Comparison of ENCODE assay signal across 9 cellular contexts in the genomic region with DNA sequence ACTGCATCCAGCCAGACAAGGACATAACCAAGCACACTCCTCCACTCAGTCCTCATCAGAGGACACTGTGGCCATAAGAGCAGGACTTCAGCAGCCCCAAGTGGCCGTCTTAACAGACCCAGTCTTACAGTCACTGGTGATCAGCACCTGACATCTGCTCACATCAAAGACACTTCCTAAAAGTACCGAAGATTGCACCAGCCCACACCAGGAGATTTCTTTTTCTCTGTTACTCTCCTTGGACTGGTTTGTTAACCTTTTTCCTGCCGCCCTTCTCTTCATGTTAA. TPM values are rescaled to one million over a fixed set of nuclear protein-coding genes. Genes with fewer than 3 reads are reported as not detected.
DNase-seq lines count a peak whose midpoint lies in the region; ATAC-seq, FAIRE-seq and TF ChIP-seq lines count a peak whose summit lies in the region.
"Had no signal": no experiment of that assay in that cellular context is flagged by ENCODE, and none has a peak within 500 bp of the region (broad histone marks: within the 10 kb centered on the region; RNA-seq: fewer than 3 reads in every experiment).

No MANE protein-coding gene starts in this region.

- H3K27me3 Mint-ChIP-seq in T-helper 2 cell treated with Interferon-gamma antibody and Interleukin-4, amounts not matched to agents 5 μg/mL and 100 μg/mL, for 36 hours (ENCODE audit: low read depth): no peaks in the 10 kb centered on the region
- peaks cover 52% of the 10 kb centered on the region for H3K27me3 Mint-ChIP-seq in chondrocyte (ENCODE audit: low read depth)

- ATAC-seq in pancreas (peak in 3 of 4 donors; percentile 16 to 22 (median 18)), HG03432 (IDR thresholded peaks at IDR 0.05; ENCODE audit: unreplicated experiment) (no peak)

- H3K4me3 ChIP-seq in pancreas: no peak overlapping the region
- no peak overlapping the region for H3K4me3 ChIP-seq in uterus

- peaks cover 0 to 3% (median 0%) of the 10 kb centered on the region in 3 donors for H3K4me1 ChIP-seq in pancreas
- peaks cover 0 to 7% of the 10 kb centered on the region in 2 donors for H3K4me1 ChIP-seq in uterus

- H3K27ac ChIP-seq in pancreas (no peak overlapping the region), uterus (no peak overlapping the region)

- H3K4me1 Mint-ChIP-seq in T-helper 2 cell treated with Interferon-gamma antibody and Interleukin-4, amounts not matched to agents 5 μg/mL and 100 μg/mL, for 36 hours (ENCODE audit: low read depth): peaks cover 66% of the 10 kb centered on the region
- peaks cover 7% of the 10 kb centered on the region for H3K4me1 Mint-ChIP-seq in chondrocyte (ENCODE audit: low read depth)

- FAIRE-seq in pancreas (lab: Jason Lieb, UNC): no peak

- H3K36me3 Mint-ChIP-seq in T-helper 2 cell treated with Interferon-gamma antibody and Interleukin-4, amounts not matched to agents 5 μg/mL and 100 μg/mL, for 36 hours (ENCODE audit: low read depth): peaks cover 11% of the 10 kb centered on the region
- H3K36me3 Mint-ChIP-seq in chondrocyte (ENCODE audit: low read depth): no peaks in the 10 kb centered on the region

- H3K27ac Mint-ChIP-seq in T-helper 2 cell treated with Interferon-gamma antibody and Interleukin-4, amounts not matched to agents 5 μg/mL and 100 μg/mL, for 36 hours: peak overlapping the region; percentile 76
- no peak overlapping the region for H3K27ac Mint-ChIP-seq in chondrocyte (ENCODE audit: unreplicated experiment)

- peak overlapping the region; percentile 51 for H3K4me3 Mint-ChIP-seq in T-helper 2 cell treated with Interferon-gamma antibody and Interleukin-4, amounts not matched to agents 5 μg/mL and 100 μg/mL, for 36 hours
- H3K4me3 Mint-ChIP-seq in chondrocyte (ENCODE audit: unreplicated experiment): peak overlapping the region; percentile 70

- WGBS in pancreas, 2 donors: 26 to 27% methylated on average over 3 of the region's 3 CpGs

- intact Hi-C loops in pancreas (cut with DNase I) (no loop called here), uterus (cut with DNase I; ENCODE audit: low total_unique reads) (no loop called here)

- H3K9me3 Mint-ChIP-seq in T-helper 2 cell treated with Interferon-gamma antibody and Interleukin-4, amounts not matched to agents 5 μg/mL and 100 μg/mL, for 36 hours: no peaks in the 10 kb centered on the region
- H3K9me3 Mint-ChIP-seq in chondrocyte (ENCODE audit: low read depth): no peaks in the 10 kb centered on the region

- DNase-seq in T-helper 2 cell treated with Interferon-gamma antibody and Interleukin-4, amounts not matched to agents 5 μg/mL and 100 μg/mL, for 36 hours (ENCODE audit: low spot score): no peak
- DNase-seq in T-helper 2 cell (no peak), M059J (ENCODE audit: low read depth) (peak; percentile 43), chondrocyte (ENCODE audit: low spot score) (no peak), pancreas (no peak), GOT3 (lab: John Stamatoyannopoulos, UW) (no peak), uterus (no peak)
- DNase-seq: stimulated activated naive CD4-positive, alpha-beta T cell treated with Interleukin-2 at 50 U/mL for 16 hours had no signal

- H3K36me3 ChIP-seq in pancreas: no peaks in the 10 kb centered on the region
- no peaks in the 10 kb centered on the region for H3K36me3 ChIP-seq in uterus

- TF ChIP-seq POLR2A in uterus (IDR thresholded peaks at IDR 0.05): no peak

- no peak for TF ChIP-seq CTCF in chondrocyte (IDR thresholded peaks at IDR 0.05)
- TF ChIP-seq CTCF in pancreas (IDR thresholded peaks at IDR 0.05): no peak
- TF ChIP-seq CTCF in uterus (IDR thresholded peaks at IDR 0.05): no peak

- H3K9me3 ChIP-seq in pancreas (no peaks in the 10 kb centered on the region), uterus (no peaks in the 10 kb centered on the region)

- H3K27me3 ChIP-seq in pancreas (no peaks in the 10 kb centered on the region), uterus (peaks cover 0 to 14% of the 10 kb centered on the region in 2 donors)

RNA-seq across cellular contexts. Expression of gene MRPS5, which starts 44.1 kb away (rescaled TPM):
- total RNA-seq in M059J (2014; rRNA removed; shearing (Covaris generic)): 66.4 and 66.8 TPM in 2 replicates
- total RNA-seq in chondrocyte: 32.9 to 42.4 TPM (median 33.6 TPM) in 3 replicates
- 10 to 100 TPM; 14.8 to 28.0 (median 17.9) TPM for total RNA-seq in pancreas
- 10 to 100 TPM; 42.5 to 55.2 TPM for polyA plus RNA-seq in pancreas
- 10 to 100 TPM in 3 of 4 donors, 1 to 10 TPM in 1; 7.2 to 50.3 (median 28.6) TPM for total RNA-seq in uterus

RNA-seq across cellular contexts. Expression of gene MAL, which starts 52.0 kb away (rescaled TPM):
- 11.3 and 14.7 TPM in 2 replicates for total RNA-seq in M059J (2014; rRNA removed; shearing (Covaris generic))
- total RNA-seq in chondrocyte: not detected in 3 replicates
- 1 to 10 TPM in 1 of 6 donors, under 1 TPM in 4, not detected in 1; 0.25 to 1.2 (median 0.55) TPM for total RNA-seq in pancreas
- 1 to 10 TPM; 1.6 to 1.9 TPM for polyA plus RNA-seq in pancreas
- total RNA-seq in uterus: 1 to 10 TPM in 2 of 4 donors, under 1 TPM in 1, not detected in 1; 0.29 to 1.7 (median 1.6) TPM
